Comparison of ENCODE assay signal across 8 cellular contexts in the genomic region with DNA sequence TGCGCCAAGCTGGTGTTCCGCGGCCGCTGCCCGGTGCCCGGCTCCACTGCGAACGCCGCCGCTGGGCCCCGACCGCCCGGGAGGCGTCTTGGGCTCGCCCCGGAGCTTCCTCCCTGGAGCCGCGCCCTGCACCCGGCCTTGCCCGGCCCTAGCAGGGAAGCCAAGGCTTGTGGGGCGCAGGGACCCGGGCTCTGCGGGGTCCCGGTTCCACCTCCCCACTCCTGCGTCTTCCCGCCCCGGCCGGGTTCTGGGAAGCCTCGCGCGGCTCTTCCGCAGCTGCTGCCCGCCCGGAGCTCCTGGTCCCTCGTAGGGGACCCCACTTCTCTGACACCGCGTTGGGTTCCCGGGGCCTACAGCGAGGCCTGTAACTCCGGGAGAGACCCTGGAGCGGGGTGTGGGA.
A peak's percentile ranks its signal among the peaks of the same experiment; 100 is the strongest.
DNase-seq lines count a peak whose midpoint lies in the region; ATAC-seq, FAIRE-seq and TF ChIP-seq lines count a peak whose summit lies in the region.
"Not testable (repeated sequence)": the region's sequence is repeated elsewhere in the genome, so short reads cannot be mapped to it uniquely, and the experiment has no call there.

No MANE protein-coding gene starts in this region.

- H3K27ac Mint-ChIP-seq in Calu3 (ENCODE audit: unreplicated experiment); activated naive CD8-positive, alpha-beta T cell: not testable (repeated sequence)

- peak overlapping the region; percentile 37 for H3K4me3 Mint-ChIP-seq in Calu3 (ENCODE audit: low read depth, unreplicated experiment)
- H3K4me3 Mint-ChIP-seq in activated naive CD8-positive, alpha-beta T cell, result peak overlapping the region; percentile 58

- H3K36me3 ChIP-seq in KMS-11 (ENCODE audit: insufficient read depth); RWPE2 (ENCODE audit: low read depth); bronchial epithelial cell (ENCODE audit: control insufficient read depth, insufficient read depth, low read length); iPS DF 6.9 (ENCODE audit: control insufficient read depth, insufficient read depth, low read length); tibial artery: not testable (repeated sequence)

- not testable (repeated sequence) for BruUV-seq in Calu3 (replicated peaks; lab: Mats Ljungman, UMichigan)

- H3K4me3 ChIP-seq in KMS-11 (IDR thresholded peaks at IDR 0.05; ENCODE audit: insufficient read depth, low read depth, low read length), result not testable (repeated sequence)
- H3K4me3 ChIP-seq in RWPE2 (ENCODE audit: severe bottlenecking) (peak overlapping the region; percentile 27), bronchial epithelial cell (ENCODE audit: low read depth, low read length) (peak overlapping the region; percentile 18), iPS DF 6.9 (ENCODE audit: low read length) (peak overlapping the region; percentile 42; the same call in 1 of the 2 replicates), retinal pigment epithelial cell (ENCODE audit: low read length) (peak overlapping the region; percentile 30), tibial artery (peak overlapping the region; percentile 18 to 50)

- not testable (repeated sequence) for ATAC-seq in RWPE2 (ENCODE audit: low read depth)

- H3K36me3 Mint-ChIP-seq in Calu3 (ENCODE audit: insufficient read depth, unreplicated experiment); activated naive CD8-positive, alpha-beta T cell: not testable (repeated sequence)

- not testable (repeated sequence) for H3K4me1 ChIP-seq in KMS-11 (ENCODE audit: low read depth, poor library complexity, severe bottlenecking); RWPE2 (ENCODE audit: insufficient read depth, poor library complexity, severe bottlenecking); iPS DF 6.9 (ENCODE audit: control insufficient read depth, insufficient read depth, low read length); tibial artery

- peak overlapping the region; percentile 22; the same call in 1 of the 2 replicates for H3K9ac ChIP-seq in KMS-11

- H3K27me3 Mint-ChIP-seq in Calu3 (ENCODE audit: unreplicated experiment); activated naive CD8-positive, alpha-beta T cell: not testable (repeated sequence)

- H3K4me2 ChIP-seq in KMS-11, result not testable (repeated sequence)

- not testable (repeated sequence) for TF ChIP-seq CTCF in Calu3 (IDR thresholded peaks at IDR 0.05; ENCODE audit: unreplicated experiment); KMS-11 (conservative IDR thresholded peaks at IDR 0.05; ENCODE audit: low read depth, low read length); RWPE2 (IDR thresholded peaks at IDR 0.05; ENCODE audit: poor library complexity, severe bottlenecking); bronchial epithelial cell (IDR thresholded peaks at IDR 0.05; ENCODE audit: insufficient read depth, low read length, severe bottlenecking); retinal pigment epithelial cell (conservative IDR thresholded peaks at IDR 0.05; ENCODE audit: low read depth, low read length); tibial artery (IDR thresholded peaks at IDR 0.05)

- not testable (repeated sequence) for H4K20me1 ChIP-seq in KMS-11 (ENCODE audit: insufficient read depth)

- intact Hi-C loops in Calu3 (cut with micrococcal nuclease; ENCODE audit: unreplicated experiment); tibial artery (cut with DNase I; ENCODE audit: low total_unique reads): not testable (repeated sequence)

- no CpG with 5 or more reads among the region's 41 CpGs for WGBS in iPS DF 6.9 (ENCODE audit: insufficient coverage, insufficient read length)

- FAIRE-seq in bronchial epithelial cell (lab: Jason Lieb, UNC), result not testable (repeated sequence)

- not testable (repeated sequence) for H3K27me3 ChIP-seq in KMS-11 (ENCODE audit: insufficient read depth, low read depth); RWPE2 (ENCODE audit: insufficient read depth, poor library complexity, severe bottlenecking); bronchial epithelial cell (ENCODE audit: control insufficient read depth, insufficient read depth, low read length); iPS DF 6.9 (ENCODE audit: control insufficient read depth, insufficient read depth, low read length); tibial artery

- H3K79me2 ChIP-seq in KMS-11 (ENCODE audit: insufficient read depth, low read depth), result peaks cover 11% of the 10 kb centered on the region; the same call in 1 of the 2 replicates

- not testable (repeated sequence) for H3K9me3 Mint-ChIP-seq in Calu3 (ENCODE audit: low read depth, unreplicated experiment); activated naive CD8-positive, alpha-beta T cell (ENCODE audit: low read depth)

- H2AFZ ChIP-seq in KMS-11 (ENCODE audit: low read depth), result peak overlapping the region; percentile 26; the same call in 1 of the 2 replicates

- H3K27ac ChIP-seq in KMS-11, result peak overlapping the region; percentile 18; the same call in 1 of the 2 replicates
- not testable (repeated sequence) for H3K27ac ChIP-seq in RWPE2 (ENCODE audit: poor library complexity, severe bottlenecking); iPS DF 6.9 (ENCODE audit: low read length); tibial artery

- H3K9me3 ChIP-seq in RWPE2 (ENCODE audit: severe bottlenecking); iPS DF 6.9 (ENCODE audit: control insufficient read depth, insufficient read depth, low read length); tibial artery: not testable (repeated sequence)

- DNase-seq in Calu3; RWPE2 (ENCODE audit: low spot score); bronchial epithelial cell (ENCODE audit: low read depth); iPS DF 6.9 (ENCODE audit: low read depth, low spot score); retinal pigment epithelial cell (ENCODE audit: low read depth); tibial artery: not testable (repeated sequence)

- CTCF ChIA-PET in Calu3 (lab: Charles Lee), result not testable (repeated sequence)

- not testable (repeated sequence) for H3K4me1 Mint-ChIP-seq in Calu3 (ENCODE audit: low read depth, unreplicated experiment); activated naive CD8-positive, alpha-beta T cell (ENCODE audit: low read depth)
